ENCODE assay signal across 19 cellular contexts in genomic region chr11:99565333-99565732, GRCh38.
DNase-seq lines count a peak whose midpoint lies in the region; ATAC-seq, FAIRE-seq and TF ChIP-seq lines count a peak whose summit lies in the region.
"Had no signal": no experiment of that assay in that cellular context is flagged by ENCODE, and none has a peak within 500 bp of the region (broad histone marks: within the 10 kb centered on the region; RNA-seq: fewer than 3 reads in every experiment).

No MANE protein-coding gene starts in this region.

- no peak overlapping the region for H3K4me3 Mint-ChIP-seq in H9
- no peak overlapping the region for H3K4me3 Mint-ChIP-seq in natural killer cell treated with Interleukin-12 subunit alpha and Interleukin-12 subunit beta and Interleukin-15 and Interleukin-18, amount 100 ng/mL, for 72 hours
- H3K4me3 Mint-ChIP-seq: neural crest cell had no signal

- H4K20me1 ChIP-seq in H9 (ENCODE audit: control insufficient read depth, insufficient read depth, insufficient read length) (no peaks in the 10 kb centered on the region), GM12878 (ENCODE audit: control insufficient read depth, insufficient read depth) (no peaks in the 10 kb centered on the region)

- H3K27ac ChIP-seq in H9 (ENCODE audit: insufficient read length, low read depth, low read length), result no peak overlapping the region
- H3K27ac ChIP-seq in GM12878 (ENCODE audit: control insufficient read depth, insufficient read depth), result no peak overlapping the region
- H3K27ac ChIP-seq: brain microvascular endothelial cell had no signal

- H3K23ac ChIP-seq in H9 (ENCODE audit: insufficient read length, low read depth, low read length), result no peak overlapping the region

- SMC1A ChIA-PET in GM12878 (lab: Charles Lee; ENCODE audit: uncharacterized antibody, unreplicated experiment), result interaction anchor here (1.0 to 5.4 kb wide), 4 partner anchors 10 to 70 kb away, joined by 3 to 25 read pairs (median 5); no protein-coding TSS in a partner anchor

- no peaks in the 10 kb centered on the region for H3K9me3 ChIP-seq in H9 (ENCODE audit: control insufficient read depth, low read depth, low read length)
- no peaks in the 10 kb centered on the region for H3K9me3 ChIP-seq in GM12878 (replicated peaks; ENCODE audit: control insufficient read depth, insufficient read depth, low read length)
- H3K9me3 ChIP-seq: HAP-1 had no signal

- ATAC-seq in GM19372 (IDR thresholded peaks at IDR 0.05; ENCODE audit: low read depth, unreplicated experiment), result peak; percentile 67
- ATAC-seq in HG03108 (IDR thresholded peaks at IDR 0.05; ENCODE audit: unreplicated experiment), result peak; percentile 59
- ATAC-seq in GM12878, result no peak
- ATAC-seq in natural killer cell treated with Interleukin-12 subunit alpha and Interleukin-12 subunit beta and Interleukin-15 and Interleukin-18, amount 100 ng/mL, for 72 hours, result no peak
- no peak for ATAC-seq in GM18505 (IDR thresholded peaks at IDR 0.05; ENCODE audit: unreplicated experiment)
- ATAC-seq: left ventricle myocardium superior had no signal

- TF ChIP-seq EP300 in GM12878 (IDR thresholded peaks at IDR 0.05; ENCODE audit: borderline replicate concordance in 1 of 2, control insufficient read depth in 1 of 2, low read depth in 2 of 2, low read length in 2 of 2), result no peak

- intact Hi-C loops in GM12878 (cut with micrococcal nuclease; ENCODE audit: unreplicated experiment), result no loop called here

- H3K23me2 ChIP-seq in H9 (ENCODE audit: insufficient read length, low read depth, low read length, poor library complexity, severe bottlenecking), result no peaks in the 10 kb centered on the region

- peaks cover 0 to 2% of the 10 kb centered on the region in 2 experiments; a peak in 1 of 5 replicates for H3K9me3 Mint-ChIP-seq in H9
- H3K9me3 Mint-ChIP-seq in natural killer cell treated with Interleukin-12 subunit alpha and Interleukin-12 subunit beta and Interleukin-15 and Interleukin-18, amount 100 ng/mL, for 72 hours, result peaks cover 16% of the 10 kb centered on the region
- H3K9me3 Mint-ChIP-seq: neural crest cell had no signal

- DNase-seq in H9 (no peak), GM12878 (ENCODE audit: low read depth, low spot score) (peak; percentile 23), activated gamma-delta T cell treated with Interleukin-2 at 50 U/mL for 16 hours (no peak)
- DNase-seq in stimulated activated CD4-positive, alpha-beta T cell treated with anti-CD3 and anti-CD28 coated beads, Interleukin-4, amount 100 ng/mL, for 1 hour, result no peak
- no peak for DNase-seq in natural killer cell treated with Interleukin-12 subunit alpha and Interleukin-12 subunit beta and Interleukin-15 and Interleukin-18, amount 100 ng/mL, for 72 hours (ENCODE audit: low spot score)
- DNase-seq: activated CD4-positive, CD25-positive, alpha-beta regulatory T cell treated with anti-CD3 and anti-CD28 coated beads, Interleukin-2, amount 50 U/mL, for 72 hours; AML-193; brain microvascular endothelial cell; DMS79 treated with DMSO at 0.1 percent for 48 hours; KG1; left ventricle myocardium superior; NCI-H1930; NCI-H510A treated with DMSO at 0.1 percent for 48 hours had no signal

- H3K14ac ChIP-seq in H9 (ENCODE audit: insufficient read depth, low read length), result no peak overlapping the region

- no peaks in the 10 kb centered on the region for H3K36me3 Mint-ChIP-seq in H9 (ENCODE audit: insufficient read depth in 1 of 3, low read depth in 3 of 3)
- H3K36me3 Mint-ChIP-seq in natural killer cell treated with Interleukin-12 subunit alpha and Interleukin-12 subunit beta and Interleukin-15 and Interleukin-18, amount 100 ng/mL, for 72 hours, result no peaks in the 10 kb centered on the region

- no CpG with 5 or more reads among the region's 1 CpG for WGBS in H9 (ENCODE audit: extremely low coverage, insufficient read length, low lambda C conversion rate)
- 0% methylated on average over 1 of the region's 1 CpG for WGBS in GM12878 (ENCODE audit: insufficient coverage, insufficient replicate concordance, low lambda C conversion rate, missing lambda C conversion rate)

- H3K4me1 Mint-ChIP-seq in H9, result peaks cover 0 to 7% of the 10 kb centered on the region in 2 experiments; a peak in 2 of 4 replicates
- H3K4me1 Mint-ChIP-seq in natural killer cell treated with Interleukin-12 subunit alpha and Interleukin-12 subunit beta and Interleukin-15 and Interleukin-18, amount 100 ng/mL, for 72 hours (ENCODE audit: low read depth in 2 of 2), result no peaks in the 10 kb centered on the region
- H3K4me1 Mint-ChIP-seq: neural crest cell had no signal

- H3K4ac ChIP-seq in H9 (ENCODE audit: low read depth, low read length), result no peak overlapping the region

- H3K79me2 ChIP-seq in H9 (ENCODE audit: insufficient read depth, low read length), result no peaks in the 10 kb centered on the region
- H3K79me2 ChIP-seq in GM12878 (ENCODE audit: control insufficient read depth, insufficient read depth, low read length), result no peaks in the 10 kb centered on the region

- in situ Hi-C loops in GM12878 (cut with MboI), result no loop called here

- no peaks in the 10 kb centered on the region for H3K79me1 ChIP-seq in H9 (ENCODE audit: insufficient read depth, low read depth, low read length, poor library complexity, severe bottlenecking)

- CTCF ChIA-PET in GM12878 (lab: Yijun Ruan, JAX), result interaction anchor here (0.9 kb wide), 1 partner anchor 122 kb away, joined by 3 read pairs; no protein-coding TSS in a partner anchor

- H2AFZ ChIP-seq in H9 (ENCODE audit: low read length), result no peak overlapping the region
- H2AFZ ChIP-seq in GM12878 (ENCODE audit: control insufficient read depth, low read depth, low read length), result no peak overlapping the region

- TF ChIP-seq POLR2A in GM12878 (IDR thresholded peaks at IDR 0.05; ENCODE audit: low read depth, low read length) (no peak), GM18505 (IDR thresholded peaks at IDR 0.05; ENCODE audit: borderline replicate concordance, extremely low read depth, insufficient read depth, insufficient read length) (no peak)

- H3K27me3 Mint-ChIP-seq in H9 (ENCODE audit: low read depth), result no peaks in the 10 kb centered on the region
- H3K27me3 Mint-ChIP-seq in natural killer cell treated with Interleukin-12 subunit alpha and Interleukin-12 subunit beta and Interleukin-15 and Interleukin-18, amount 100 ng/mL, for 72 hours, result no peaks in the 10 kb centered on the region

- no peaks in the 10 kb centered on the region for H3K27me3 ChIP-seq in H9 (ENCODE audit: insufficient read depth, low read length)
- H3K27me3 ChIP-seq in GM12878 (replicated peaks in 1 of 2; ENCODE audit: control insufficient read depth in 2 of 2, insufficient read depth in 2 of 2, low read length in 1 of 2), result no peaks in the 10 kb centered on the region
- H3K27me3 ChIP-seq: brain microvascular endothelial cell had no signal

- H4K5ac ChIP-seq in H9 (ENCODE audit: insufficient read length, low read depth, low read length), result no peak overlapping the region

- TF ChIP-seq CTCF in H9 (conservative IDR thresholded peaks at IDR 0.05), result no peak
- TF ChIP-seq CTCF in GM12878 (IDR thresholded peaks at IDR 0.05 in 2 of 3, conservative IDR thresholded peaks at IDR 0.05 in 1 of 3; ENCODE audit: control insufficient read depth in 2 of 3, extremely low read depth in 1 of 3, insufficient read depth in 1 of 3, low read depth in 3 of 3, low read length in 3 of 3), result no peak

- no peak for FAIRE-seq in GM12878 (lab: Jason Lieb, UNC)
- FAIRE-seq: colon had no signal

- H3K4me1 ChIP-seq in H9 (ENCODE audit: insufficient read depth, low read length) (no peaks in the 10 kb centered on the region), GM12878 (ENCODE audit: control insufficient read depth, insufficient read depth, low read length) (no peaks in the 10 kb centered on the region)
- H3K4me1 ChIP-seq: HAP-1 had no signal

- RAD21 ChIA-PET in GM12878 (lab: Charles Lee; ENCODE audit: unreplicated experiment), result interaction anchor here (1.0 to 1.1 kb wide), 2 partner anchors 30 to 102 kb away, joined by 3 to 6 read pairs; no protein-coding TSS in a partner anchor

- H4K8ac ChIP-seq in H9 (replicated peaks; ENCODE audit: insufficient read length, low read depth, low read length), result no peak overlapping the region

- POLR2A ChIA-PET in GM12878 (lab: Charles Lee), result interaction anchor here (1.3 kb wide), 1 partner anchor 58 kb away, joined by 4 read pairs; no protein-coding TSS in a partner anchor

- no peak overlapping the region for H2BK12ac ChIP-seq in H9 (ENCODE audit: insufficient read length, low read depth, low read length)

- no peak overlapping the region for H2BK20ac ChIP-seq in H9 (ENCODE audit: low read depth, low read length, poor library complexity, severe bottlenecking)

- no peak overlapping the region for H3K4me3 ChIP-seq in GM12878
- H3K4me3 ChIP-seq: HAP-1 had no signal

- H3K27ac Mint-ChIP-seq in H9, result peak overlapping the region in 2 of 3 experiments; percentile 48 to 80; a peak in 2 of 7 replicates
- no peak overlapping the region for H3K27ac Mint-ChIP-seq in natural killer cell treated with Interleukin-12 subunit alpha and Interleukin-12 subunit beta and Interleukin-15 and Interleukin-18, amount 100 ng/mL, for 72 hours

- H3T11ph ChIP-seq in H9 (ENCODE audit: low read length), result no peak overlapping the region

- no TSS peak for BruUV-seq in GM12878 (replicated peaks; lab: Mats Ljungman, UMichigan)

- H2BK15ac ChIP-seq in H9 (ENCODE audit: low read depth, low read length), result no peak overlapping the region

- H3K9ac ChIP-seq in H9 (ENCODE audit: extremely low read depth, insufficient read length, low read length) (no peak overlapping the region), GM12878 (ENCODE audit: control insufficient read depth, insufficient read depth, low read length) (no peak overlapping the region)

- TF ChIP-seq RAD21 in GM12878 (IDR thresholded peaks at IDR 0.05; ENCODE audit: insufficient read depth, low read depth, low read length), result no peak

- H2BK120ac ChIP-seq in H9 (ENCODE audit: low read depth, low read length, poor library complexity, severe bottlenecking), result no peak overlapping the region

- H3K18ac ChIP-seq in H9 (ENCODE audit: insufficient read length, low read depth, low read length), result no peak overlapping the region

- no peaks in the 10 kb centered on the region for H3K36me3 ChIP-seq in GM12878 (ENCODE audit: control insufficient read depth in 2 of 2, insufficient read depth in 2 of 2, low read length in 1 of 2)
- H3K36me3 ChIP-seq: brain microvascular endothelial cell, HAP-1 had no signal

- no peak overlapping the region for H2AK5ac ChIP-seq in H9 (ENCODE audit: insufficient read length, low read length)

- no peak overlapping the region for H2BK5ac ChIP-seq in H9 (ENCODE audit: insufficient read length, low read length)

- no peak overlapping the region for H4K91ac ChIP-seq in H9 (ENCODE audit: insufficient read length, low read depth, low read length)

- no peak overlapping the region for H3K4me2 ChIP-seq in H9 (ENCODE audit: insufficient read depth, insufficient read length, low read length)
- no peak overlapping the region for H3K4me2 ChIP-seq in GM12878 (ENCODE audit: control insufficient read depth, insufficient read depth)

- H3K56ac ChIP-seq in H9 (ENCODE audit: insufficient read length, low read depth, low read length), result no peak overlapping the region

Comparison
In these comparisons a context has a peak if more than half of its experiments do, and no peak if none do; other contexts are left out.
1. ATAC-seq: peak in GM19372 (single experiment) and HG03108 (single experiment); none in GM12878 (single experiment), natural killer cell treated with Interleukin-12 subunit alpha and Interleukin-12 subunit beta and Interleukin-15 and Interleukin-18, amount 100 ng/mL, for 72 hours (0 of 2) and GM18505 (single experiment).
2. H3K27ac Mint-ChIP-seq: peak in H9 (2 of 3); none in natural killer cell treated with Interleukin-12 subunit alpha and Interleukin-12 subunit beta and Interleukin-15 and Interleukin-18, amount 100 ng/mL, for 72 hours (0 of 2).